ENCODE assay signal across 16 cellular contexts in genomic region chr15:46786886-46787285, GRCh38.
DNase-seq lines count a peak whose midpoint lies in the region; TF ChIP-seq lines count a peak whose summit lies in the region.
"Had no signal": no experiment of that assay in that cellular context is flagged by ENCODE, and none has a peak within 500 bp of the region (broad histone marks: within the 10 kb centered on the region; RNA-seq: fewer than 3 reads in every experiment).

No MANE protein-coding gene starts in this region.

- no peak overlapping the region for H3K27ac ChIP-seq in RWPE1
- H3K27ac ChIP-seq: BLaER1, colonic mucosa, skin epidermis, uterus had no signal

- intact Hi-C loops in activated CD4-positive, alpha-beta T cell treated with anti-CD3 and anti-CD28 coated beads, Interleukin-2, amount 10 ng/mL, durations not matched to agents 24 days and 14 days (cut with micrococcal nuclease) = no loop called here

- CTCF ChIA-PET in RWPE1 (lab: Yijun Ruan, JAX) = no interaction called here

- H3K27me3 Mint-ChIP-seq in activated CD4-positive, alpha-beta T cell treated with anti-CD3 and anti-CD28 coated beads, Interleukin-2, amount 10 ng/mL, durations not matched to agents 24 days and 14 days = no peaks in the 10 kb centered on the region
- H3K27me3 Mint-ChIP-seq: stimulated activated memory B cell treated with anti-CD40 and anti-IgM and Interleukin-4, amounts not matched to agents 10 μg/mL and 1 μg/mL and 100 μg/mL, for 72 hours had no signal

- TF ChIP-seq CTCF in RWPE1 (conservative IDR thresholded peaks at IDR 0.05; ENCODE audit: low read depth) = no peak

- H3K4me1 Mint-ChIP-seq in activated CD4-positive, alpha-beta T cell treated with anti-CD3 and anti-CD28 coated beads, Interleukin-2, amount 10 ng/mL, durations not matched to agents 24 days and 14 days = no peaks in the 10 kb centered on the region
- H3K4me1 Mint-ChIP-seq: stimulated activated memory B cell treated with anti-CD40 and anti-IgM and Interleukin-4, amounts not matched to agents 10 μg/mL and 1 μg/mL and 100 μg/mL, for 72 hours had no signal

- peaks cover 8% of the 10 kb centered on the region for H3K9me3 Mint-ChIP-seq in activated CD4-positive, alpha-beta T cell treated with anti-CD3 and anti-CD28 coated beads, Interleukin-2, amount 10 ng/mL, durations not matched to agents 24 days and 14 days

- POLR2A ChIA-PET in RWPE1 (lab: Yijun Ruan, JAX; ENCODE audit: low non-redundant PET) = no interaction called here

- H3K36me3 Mint-ChIP-seq in activated CD4-positive, alpha-beta T cell treated with anti-CD3 and anti-CD28 coated beads, Interleukin-2, amount 10 ng/mL, durations not matched to agents 24 days and 14 days (ENCODE audit: low read depth) = no peaks in the 10 kb centered on the region
- H3K36me3 Mint-ChIP-seq: stimulated activated memory B cell treated with anti-CD40 and anti-IgM and Interleukin-4, amounts not matched to agents 10 μg/mL and 1 μg/mL and 100 μg/mL, for 72 hours had no signal

- H3K4me3 Mint-ChIP-seq in activated CD4-positive, alpha-beta T cell treated with anti-CD3 and anti-CD28 coated beads, Interleukin-2, amount 10 ng/mL, durations not matched to agents 24 days and 14 days = no peak overlapping the region
- H3K4me3 Mint-ChIP-seq: activated CD8-positive, alpha-beta T cell treated with anti-CD3 and anti-CD28 coated beads, Interleukin-2, amount 10 ng/mL, durations not matched to agents 7 days and 5 days; HFFc6; stimulated activated memory B cell treated with anti-CD40 and anti-IgM and Interleukin-4, amounts not matched to agents 10 μg/mL and 1 μg/mL and 100 μg/mL, for 72 hours had no signal

- no peak overlapping the region for H3K27ac Mint-ChIP-seq in activated CD4-positive, alpha-beta T cell treated with anti-CD3 and anti-CD28 coated beads, Interleukin-2, amount 10 ng/mL, durations not matched to agents 24 days and 14 days
- H3K27ac Mint-ChIP-seq: activated CD8-positive, alpha-beta T cell treated with anti-CD3 and anti-CD28 coated beads, Interleukin-2, amount 10 ng/mL, durations not matched to agents 7 days and 5 days; HFFc6; stimulated activated memory B cell treated with anti-CD40 and anti-IgM and Interleukin-4, amounts not matched to agents 10 μg/mL and 1 μg/mL and 100 μg/mL, for 72 hours had no signal

- peak; percentile 34 for DNase-seq in D341Med (ENCODE audit: low spot score)
- DNase-seq in HT-29 (ENCODE audit: low spot score) = peak; percentile 16
- peak; percentile 64 for DNase-seq in NCI-H82 (lab: John Stamatoyannopoulos, UW)
- peak; percentile 55 for DNase-seq in islet precursor cell
- DNase-seq in RWPE1 (ENCODE audit: low spot score) = no peak
- no peak for DNase-seq in HPDE6-E6E7 (ENCODE audit: extremely low spot score)
- DNase-seq in activated CD4-positive, alpha-beta T cell treated with anti-CD3 and anti-CD28 coated beads, Interleukin-2, amount 10 ng/mL, durations not matched to agents 24 days and 14 days = no peak
- DNase-seq: activated CD8-positive, alpha-beta T cell treated with anti-CD3 and anti-CD28 coated beads, Interleukin-2, amount 10 ng/mL, durations not matched to agents 7 days and 5 days; colonic mucosa; HFFc6; KBM-7; NCI-H187 treated with DMSO at 0.1 percent for 48 hours; uterus had no signal

Comparison
In these comparisons a context has a peak if more than half of its experiments do, and no peak if none do; other contexts are left out.
1. DNase-seq: peak in D341Med (single experiment), HT-29 (single experiment), NCI-H82 (single experiment) and islet precursor cell (single experiment); none in RWPE1 (single experiment), HPDE6-E6E7 (single experiment) and activated CD4-positive, alpha-beta T cell treated with anti-CD3 and anti-CD28 coated beads, Interleukin-2, amount 10 ng/mL, durations not matched to agents 24 days and 14 days (single experiment).